15 cellular contexts compared by ENCODE assay signal in genomic region chr2:131044078-131044756, GRCh38.
"Had no signal": no experiment of that assay in that cellular context is flagged by ENCODE, and none has a peak within 500 bp of the region (broad histone marks: within the 10 kb centered on the region; RNA-seq: fewer than 3 reads in every experiment).

No MANE protein-coding gene starts in this region.

- H3K4me3 ChIP-seq: adrenal gland, prostate gland, SK-N-MC, transverse colon had no signal

- H3K9me3 ChIP-seq: adrenal gland, prostate gland, transverse colon had no signal

- H3K27ac ChIP-seq: adrenal gland, epithelial cell of prostate, prostate gland, SK-N-MC, transverse colon had no signal

- ATAC-seq: T-cell had no signal

- H3K9me3 Mint-ChIP-seq: activated CD4-positive, alpha-beta memory T cell treated with anti-CD3 and anti-CD28 coated beads, Interleukin-2, amount 10 ng/mL, durations not matched to agents 7 days and 5 days; T-cell had no signal

- H3K27ac Mint-ChIP-seq: activated CD4-positive, alpha-beta memory T cell treated with anti-CD3 and anti-CD28 coated beads, Interleukin-2, amount 10 ng/mL, durations not matched to agents 7 days and 5 days had no signal

- H3K27me3 ChIP-seq: adrenal gland had no signal

- H3K4me3 Mint-ChIP-seq: activated CD4-positive, alpha-beta memory T cell treated with anti-CD3 and anti-CD28 coated beads, Interleukin-2, amount 10 ng/mL, durations not matched to agents 7 days and 5 days; T-cell had no signal

- DNase-seq: activated CD4-positive, alpha-beta memory T cell treated with anti-CD3 and anti-CD28 coated beads, Interleukin-2, amount 10 ng/mL, durations not matched to agents 7 days and 5 days; activated naive CD4-positive, alpha-beta T cell treated with Interleukin-2 at 50 U/mL for 16 hours; effector CD4-positive, alpha-beta T cell; hippocampal formation; midbrain; nucleus accumbens; stimulated activated CD4-positive, alpha-beta T cell treated with anti-CD3 and anti-CD28 coated beads, Interleukin-4, amount 100 ng/mL, for 1 hour; stimulated activated CD8-positive, alpha-beta memory T cell treated with anti-CD3 and anti-CD28 coated beads, Interleukin-4, amount 100 ng/mL, for 48 hours; T-cell; T1000; transverse colon had no signal

- H3K4me1 ChIP-seq: adrenal gland, prostate gland had no signal
